22 cellular contexts compared by ENCODE assay signal in the genomic region with DNA sequence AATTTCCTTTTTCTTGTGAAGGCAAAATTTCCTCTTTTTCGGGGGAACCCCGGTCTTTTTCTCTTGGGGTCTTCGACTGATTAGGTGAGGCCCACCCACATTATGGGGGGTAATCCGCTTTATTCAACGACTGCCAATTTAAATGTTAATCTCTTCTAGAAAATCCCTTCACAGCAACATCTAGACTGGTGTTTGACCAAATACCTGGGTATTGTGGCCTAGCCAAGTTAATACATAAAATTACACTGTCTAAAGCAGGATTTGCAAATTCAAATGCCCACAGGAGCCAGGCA.
"Had no signal": no experiment of that assay in that cellular context is flagged by ENCODE, and none has a peak within 500 bp of the region (broad histone marks: within the 10 kb centered on the region; RNA-seq: fewer than 3 reads in every experiment).

No MANE protein-coding gene starts in this region.

- ATAC-seq: esophagus mucosa had no signal

- H3K27me3 Mint-ChIP-seq: naive B cell had no signal

- FAIRE-seq: endometrium, frontal cortex, islet of Langerhans had no signal

- H3K27ac ChIP-seq: spleen, stomach, thoracic aorta, transverse colon had no signal

- H3K4me3 ChIP-seq: heart left ventricle, spleen, stomach, thoracic aorta, transverse colon had no signal

- H3K9me3 ChIP-seq: stomach, thoracic aorta, transverse colon had no signal

- H3K36me3 ChIP-seq: heart left ventricle, thoracic aorta, transverse colon had no signal

- H3K27me3 ChIP-seq: heart left ventricle, spleen, stomach, transverse colon had no signal

- H3K4me1 Mint-ChIP-seq: nephron progenitor cell had no signal

- H3K27ac Mint-ChIP-seq: nephron progenitor cell had no signal

- H3K4me1 ChIP-seq: transverse colon had no signal

- H3K4me3 Mint-ChIP-seq: nephron progenitor cell had no signal

- DNase-seq: cortex of kidney; effector memory CD4-positive, alpha-beta T cell; heart left ventricle; hippocampal formation; kidney glomerular epithelial cell; mesendoderm; naive B cell; nephron progenitor cell; posterior cingulate gyrus; spleen; stimulated activated CD4-positive, alpha-beta T cell treated with anti-CD3 and anti-CD28 coated beads, Interleukin-15, amount 100 ng/mL, for 24 hours; stimulated activated CD4-positive, alpha-beta T cell treated with anti-CD3 and anti-CD28 coated beads, Interleukin-1b, Interleukin-23, amount 100 ng/mL, for 48 hours; stimulated activated CD4-positive, alpha-beta T cell treated with anti-CD3 and anti-CD28 coated beads, Interleukin-4, amount 100 ng/mL, for 24 hours; stimulated activated naive CD4-positive, alpha-beta T cell; stomach; substantia nigra; transverse colon had no signal
